Comparison of ENCODE assay signal across 1 cellular context in the genomic region with DNA sequence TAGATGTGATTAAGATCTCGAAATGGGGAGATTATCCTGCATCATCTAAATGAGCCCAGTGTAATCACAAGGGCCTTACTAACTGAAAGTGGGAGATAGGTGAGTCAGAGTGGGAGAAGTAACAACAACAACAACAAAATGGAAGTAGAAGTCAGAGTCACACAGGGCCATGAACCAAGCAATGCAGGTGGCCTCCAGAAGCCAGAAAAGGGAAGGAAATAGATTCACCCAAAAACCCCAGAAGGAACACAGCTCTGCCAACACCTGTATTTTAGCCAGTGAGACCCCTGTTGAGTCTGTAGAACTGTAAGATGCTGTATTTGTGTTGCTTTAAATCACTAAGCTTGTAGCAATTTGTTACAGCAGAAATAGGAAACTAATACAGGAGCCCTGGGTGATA.
TF ChIP-seq lines count a peak whose summit lies in the region.

No MANE protein-coding gene starts in this region.

TF ChIP-seq in endothelial cell of umbilical vein, 7 proteins besides CTCF, POLR2A, EP300 and RAD21:
- TF ChIP-seq EZH2 (IDR thresholded peaks at IDR 0.05; ENCODE audit: borderline replicate concordance, low read depth, low read length, severe bottlenecking): no peak
- no peak for TF ChIP-seq FOS (IDR thresholded peaks at IDR 0.05; ENCODE audit: borderline replicate concordance, insufficient read depth, low read length)
- TF ChIP-seq POLR2AphosphoS5 (IDR thresholded peaks at IDR 0.05; ENCODE audit: insufficient read depth, low read depth, low read length): no peak
- no peak for TF ChIP-seq GATA2 (IDR thresholded peaks at IDR 0.05; ENCODE audit: insufficient read depth, insufficient read length, low read depth, low read length)
- no peak for TF ChIP-seq JUN (IDR thresholded peaks at IDR 0.05; ENCODE audit: borderline replicate concordance, insufficient read depth, insufficient read length, low read depth)
- TF ChIP-seq MYC (IDR thresholded peaks at IDR 0.05; ENCODE audit: low read depth, low read length): no peak
- TF ChIP-seq, protein P1, sequence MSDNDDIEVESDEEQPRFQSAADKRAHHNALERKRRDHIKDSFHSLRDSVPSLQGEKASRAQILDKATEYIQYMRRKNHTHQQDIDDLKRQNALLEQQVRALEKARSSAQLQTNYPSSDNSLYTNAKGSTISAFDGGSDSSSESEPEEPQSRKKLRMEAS (IDR thresholded peaks at IDR 0.05; ENCODE audit: insufficient read depth, insufficient read length): no peak
